In the genomic region with DNA sequence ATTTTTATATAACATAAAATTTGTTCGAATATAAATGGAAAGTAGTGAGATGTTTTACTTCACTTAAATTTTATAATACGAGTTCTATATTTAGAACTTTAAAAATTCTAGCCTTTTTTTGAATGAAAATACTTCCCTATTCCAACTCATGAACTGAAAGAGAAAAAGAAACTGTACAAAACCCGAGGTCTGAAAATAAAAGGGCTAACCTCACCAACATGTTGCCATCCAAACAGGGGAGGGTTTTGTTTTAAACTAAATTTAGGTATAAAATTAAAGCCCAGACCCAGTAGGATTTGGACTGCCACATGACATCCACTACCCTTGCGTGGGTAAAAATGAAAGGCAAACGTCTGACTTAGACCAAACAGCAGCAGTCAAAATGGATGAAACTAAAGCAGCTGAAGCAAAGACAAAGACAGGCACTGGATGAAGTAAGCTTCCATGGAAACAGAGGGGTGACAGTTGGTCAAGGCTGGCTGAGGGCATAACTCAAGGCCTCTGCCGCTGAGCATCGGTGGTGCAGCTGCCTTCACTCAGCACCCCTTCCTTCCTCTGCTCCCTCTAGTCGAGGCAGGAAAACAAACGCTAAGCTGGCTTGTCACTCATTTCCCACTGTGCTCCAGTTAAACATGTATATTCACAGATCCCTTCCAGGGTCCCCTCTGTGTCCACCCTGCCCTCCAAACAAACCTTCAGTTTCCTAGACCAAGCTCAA, we compare ENCODE assay signal across 10 cellular contexts. TPM values are rescaled to one million over a fixed set of nuclear protein-coding genes. Genes with fewer than 3 reads are reported as not detected.
DNase-seq lines count a peak whose midpoint lies in the region; ATAC-seq, FAIRE-seq and TF ChIP-seq lines count a peak whose summit lies in the region.
"Had no signal": no experiment of that assay in that cellular context is flagged by ENCODE, and none has a peak within 500 bp of the region (broad histone marks: within the 10 kb centered on the region; RNA-seq: fewer than 3 reads in every experiment).

No MANE protein-coding gene starts in this region.

- POLR2A ChIA-PET in activated CD4-positive, alpha-beta T cell treated with anti-CD3 and anti-CD28 coated beads, Interleukin-2, amount 10 ng/mL, durations not matched to agents 7 days and 5 days (lab: Charles Lee) = no interaction called here

- FAIRE-seq in small intestine (lab: Jason Lieb, UNC) (no peak), kidney (lab: Jason Lieb, UNC) (no peak)

- TF ChIP-seq POLR2A in sigmoid colon (IDR thresholded peaks at IDR 0.05) = no peak

- H3K36me3 ChIP-seq in sigmoid colon (no peaks in the 10 kb centered on the region), small intestine (ENCODE audit: control insufficient read depth in 2 of 2, insufficient read depth in 2 of 2, low read length in 2 of 2) (no peaks in the 10 kb centered on the region), kidney (ENCODE audit: control insufficient read depth in 1 of 2, insufficient read depth in 2 of 2, low read length in 2 of 2) (peaks cover 3 to 5% of the 10 kb centered on the region in 2 donors)

- CTCF ChIA-PET in activated CD4-positive, alpha-beta T cell treated with anti-CD3 and anti-CD28 coated beads, Interleukin-2, amount 10 ng/mL, durations not matched to agents 7 days and 5 days (lab: Charles Lee) = interaction anchor here (1.1 kb wide), 1 partner anchor 36 kb away, joined by 3 read pairs; no protein-coding TSS in a partner anchor

- H3K27ac ChIP-seq in sigmoid colon (peak overlapping the region; percentile 63 to 78 (median 75)), small intestine (ENCODE audit: low read depth in 1 of 2, low read length in 1 of 2) (peak overlapping the region in 1 of 2 donors; percentile 6), kidney (ENCODE audit: low read depth in 2 of 2, low read length in 2 of 2) (peak overlapping the region in 1 of 2 donors; percentile 41)

- H3K4me3 Mint-ChIP-seq in activated CD4-positive, alpha-beta T cell treated with anti-CD3 and anti-CD28 coated beads, Interleukin-2, amount 10 ng/mL, durations not matched to agents 7 days and 5 days = no peak overlapping the region

- ATAC-seq in GM18498 (IDR thresholded peaks at IDR 0.05; ENCODE audit: unreplicated experiment) = peak; percentile 49
- peak; percentile 43 for ATAC-seq in HG02798 (IDR thresholded peaks at IDR 0.05; ENCODE audit: poor library complexity, unreplicated experiment)
- no peak for ATAC-seq in HG02571 (IDR thresholded peaks at IDR 0.05; ENCODE audit: unreplicated experiment)

- H3K36me3 Mint-ChIP-seq in activated CD4-positive, alpha-beta T cell treated with anti-CD3 and anti-CD28 coated beads, Interleukin-2, amount 10 ng/mL, durations not matched to agents 7 days and 5 days (ENCODE audit: low read depth) = no peaks in the 10 kb centered on the region

- no peaks in the 10 kb centered on the region for H3K27me3 ChIP-seq in sigmoid colon
- H3K27me3 ChIP-seq in small intestine (ENCODE audit: control insufficient read depth in 2 of 2, insufficient read depth in 2 of 2, low read length in 2 of 2) = no peaks in the 10 kb centered on the region

- H3K4me1 ChIP-seq in sigmoid colon = peaks cover 0 to 100% (median 81%) of the 10 kb centered on the region in 4 donors
- no peaks in the 10 kb centered on the region for H3K4me1 ChIP-seq in small intestine (ENCODE audit: control insufficient read depth in 2 of 2, insufficient read depth in 1 of 2, low read depth in 1 of 2, low read length in 1 of 2)
- peaks cover 25 to 26% of the 10 kb centered on the region in 2 donors for H3K4me1 ChIP-seq in kidney (ENCODE audit: control insufficient read depth in 1 of 2, insufficient read depth in 1 of 2, low read depth in 1 of 2, low read length in 2 of 2)

- no peaks in the 10 kb centered on the region for H3K9me3 Mint-ChIP-seq in activated CD4-positive, alpha-beta T cell treated with anti-CD3 and anti-CD28 coated beads, Interleukin-2, amount 10 ng/mL, durations not matched to agents 7 days and 5 days

- H3K9me3 ChIP-seq in sigmoid colon = no peaks in the 10 kb centered on the region
- no peaks in the 10 kb centered on the region for H3K9me3 ChIP-seq in small intestine (ENCODE audit: control insufficient read depth, low read depth)
- no peaks in the 10 kb centered on the region for H3K9me3 ChIP-seq in kidney (ENCODE audit: control insufficient read depth in 1 of 2, low read length in 2 of 2)

- DNase-seq in dermis blood vessel endothelial cell = peak; percentile 53
- DNase-seq in sigmoid colon = no peak
- DNase-seq in small intestine = no peak
- DNase-seq in kidney = no peak
- no peak for DNase-seq in activated CD4-positive, alpha-beta T cell treated with anti-CD3 and anti-CD28 coated beads, Interleukin-2, amount 10 ng/mL, durations not matched to agents 7 days and 5 days
- DNase-seq: NCI-H2029, T1000 had no signal

- WGBS in sigmoid colon, 2 donors = 37 to 64% methylated on average over 9 of the region's 9 CpGs
- WGBS in small intestine, 3 donors = 37 to 64% (median 56%) methylated on average over 9 of the region's 9 CpGs

- no peak for TF ChIP-seq EP300 in sigmoid colon (IDR thresholded peaks at IDR 0.05)

- TF ChIP-seq CTCF in sigmoid colon (IDR thresholded peaks at IDR 0.05) (no peak), kidney (IDR thresholded peaks at IDR 0.05; ENCODE audit: borderline replicate concordance, extremely low read depth, insufficient read depth) (no peak)

- peaks cover 5% of the 10 kb centered on the region for H3K27me3 Mint-ChIP-seq in activated CD4-positive, alpha-beta T cell treated with anti-CD3 and anti-CD28 coated beads, Interleukin-2, amount 10 ng/mL, durations not matched to agents 7 days and 5 days

- H3K4me3 ChIP-seq in sigmoid colon (peak overlapping the region in 1 of 4 donors; percentile 7), small intestine (ENCODE audit: low read depth in 1 of 2, low read length in 2 of 2) (no peak overlapping the region), kidney (ENCODE audit: low read length in 2 of 2) (no peak overlapping the region)

- H3K4me1 Mint-ChIP-seq in activated CD4-positive, alpha-beta T cell treated with anti-CD3 and anti-CD28 coated beads, Interleukin-2, amount 10 ng/mL, durations not matched to agents 7 days and 5 days = peaks cover 8% of the 10 kb centered on the region

- no peak overlapping the region for H3K27ac Mint-ChIP-seq in activated CD4-positive, alpha-beta T cell treated with anti-CD3 and anti-CD28 coated beads, Interleukin-2, amount 10 ng/mL, durations not matched to agents 7 days and 5 days

- intact Hi-C loops in sigmoid colon (cut with DNase I) = loop anchor here (10.0 kb wide), 1 partner anchor 578 kb away; no protein-coding TSS in a partner anchor
- intact Hi-C loops in kidney (cut with DNase I) = loop anchor here (10.0 kb wide), 1 partner anchor 122 kb away; a partner anchor contains a TSS

- no peak overlapping the region for H3K9ac ChIP-seq in kidney (ENCODE audit: low read length in 2 of 2)

RNA-seq across cellular contexts. Expression of a gene that starts 58.1 kb away (rescaled TPM):
- not detected in 2 replicates for total RNA-seq in dermis blood vessel endothelial cell
- 10 to 100 TPM in 2 of 4 donors, 1 to 10 TPM in 2; 4.1 to 17.1 (median 10.6) TPM for total RNA-seq in sigmoid colon
- polyA plus RNA-seq in sigmoid colon = 1 to 10 TPM in 1 of 3 donors, under 1 TPM in 1, not detected in 1; 0.92 to 5.8 TPM
- 1,000 to 10,000 TPM in 1 of 3 donors, 100 to 1,000 TPM in 2; 656 to 2,254 (median 660) TPM for polyA plus RNA-seq in small intestine
- total RNA-seq in kidney = 0.94 TPM
- 0.92 TPM for polyA plus RNA-seq in kidney (ENCODE audit: insufficient read depth, low read depth, low replicate concordance)
- not detected for total RNA-seq in activated CD4-positive, alpha-beta T cell treated with anti-CD3 and anti-CD28 coated beads, Interleukin-2, amount 10 ng/mL, durations not matched to agents 7 days and 5 days
